Comparison of ENCODE assay signal across 13 cellular contexts in genomic region chr2:240450532-240451107, GRCh38. TPM values are rescaled to one million over a fixed set of nuclear protein-coding genes. Genes with fewer than 3 reads are reported as not detected.
DNase-seq lines count a peak whose midpoint lies in the region; ATAC-seq and TF ChIP-seq lines count a peak whose summit lies in the region.
"Had no signal": no experiment of that assay in that cellular context is flagged by ENCODE, and none has a peak within 500 bp of the region (broad histone marks: within the 10 kb centered on the region; RNA-seq: fewer than 3 reads in every experiment).

No MANE protein-coding gene starts in this region.

- no peaks in the 10 kb centered on the region for H3K9me3 Mint-ChIP-seq in effector memory CD8-positive, alpha-beta T cell
- no peaks in the 10 kb centered on the region for H3K9me3 Mint-ChIP-seq in mesothelial cell of epicardium

- peaks cover 61 to 88% of the 10 kb centered on the region in 2 donors for H3K27me3 Mint-ChIP-seq in effector memory CD8-positive, alpha-beta T cell
- H3K27me3 Mint-ChIP-seq in mesothelial cell of epicardium (ENCODE audit: low read depth): peaks cover 20% of the 10 kb centered on the region

- CTCF ChIA-PET in RWPE1 (lab: Yijun Ruan, JAX): interaction anchor here (1.3 to 1.5 kb wide), 2 partner anchors 12 to 15 kb away, joined by 4 to 6 read pairs; partner anchors contain the start of gene GPC1

- POLR2A ChIA-PET in RWPE1 (lab: Yijun Ruan, JAX; ENCODE audit: low non-redundant PET): no interaction called here

- no peak overlapping the region for H3K27ac Mint-ChIP-seq in effector memory CD8-positive, alpha-beta T cell
- H3K27ac Mint-ChIP-seq in mesothelial cell of epicardium: no peak overlapping the region

- peaks cover 10 to 22% of the 10 kb centered on the region in 2 donors for H3K4me1 Mint-ChIP-seq in effector memory CD8-positive, alpha-beta T cell (ENCODE audit: low read depth in 2 of 2)
- H3K4me1 Mint-ChIP-seq in mesothelial cell of epicardium: peaks cover 35% of the 10 kb centered on the region

- peaks cover 13% of the 10 kb centered on the region for H3K36me3 Mint-ChIP-seq in effector memory CD8-positive, alpha-beta T cell (ENCODE audit: insufficient read depth)
- no peaks in the 10 kb centered on the region for H3K36me3 Mint-ChIP-seq in mesothelial cell of epicardium

- peak overlapping the region; percentile 100 for H3K27ac ChIP-seq in RWPE1
- peak overlapping the region; percentile 30 for H3K27ac ChIP-seq in substantia nigra (ENCODE audit: low read depth, low read length, poor library complexity, severe bottlenecking)
- H3K27ac ChIP-seq: ovary had no signal

- no peak for ATAC-seq in effector memory CD8-positive, alpha-beta T cell (replicated peaks)
- ATAC-seq in GM19455 (IDR thresholded peaks at IDR 0.05; ENCODE audit: unreplicated experiment): no peak
- ATAC-seq in GM18498 (IDR thresholded peaks at IDR 0.05; ENCODE audit: unreplicated experiment): no peak

- no peak for DNase-seq in RWPE1 (ENCODE audit: low spot score)
- DNase-seq in effector memory CD8-positive, alpha-beta T cell: no peak
- DNase-seq in mesothelial cell of epicardium (ENCODE audit: low spot score in 2 of 2, unreplicated experiment in 2 of 2): no peak
- DNase-seq in substantia nigra (lab: John Stamatoyannopoulos, UW): no peak
- DNase-seq in Ammon's horn (ENCODE audit: low spot score): no peak
- no peak for DNase-seq in NCI-H345 treated with DMSO at 0.1 percent for 48 hours (lab: John Stamatoyannopoulos, UW; ENCODE audit: unreplicated experiment)
- DNase-seq: activated CD4-positive, CD25-positive, alpha-beta regulatory T cell treated with anti-CD3 and anti-CD28 coated beads, Interleukin-2, amount 50 U/mL, for 72 hours; activated effector memory CD4-positive, alpha-beta T cell treated with anti-CD3 and anti-CD28 coated beads, Interleukin-2, amount 50 U/mL, for 16 hours; Kasumi-1; T-helper 9 cell had no signal

- peak overlapping the region; percentile 32 to 80 for H3K4me3 Mint-ChIP-seq in effector memory CD8-positive, alpha-beta T cell
- peak overlapping the region; percentile 40 for H3K4me3 Mint-ChIP-seq in mesothelial cell of epicardium

- TF ChIP-seq CTCF in RWPE1 (conservative IDR thresholded peaks at IDR 0.05; ENCODE audit: low read depth) (no peak), mesothelial cell of epicardium (IDR thresholded peaks at IDR 0.05; ENCODE audit: unreplicated experiment) (no peak)

RNA-seq across cellular contexts. Expression of gene GPC1, which starts 15.2 kb away (rescaled TPM):
- total RNA-seq in mesothelial cell of epicardium: 86.1 to 89.7 TPM (median 88.0 TPM) in 3 replicates
